21 cellular contexts compared by ENCODE assay signal in the genomic region with DNA sequence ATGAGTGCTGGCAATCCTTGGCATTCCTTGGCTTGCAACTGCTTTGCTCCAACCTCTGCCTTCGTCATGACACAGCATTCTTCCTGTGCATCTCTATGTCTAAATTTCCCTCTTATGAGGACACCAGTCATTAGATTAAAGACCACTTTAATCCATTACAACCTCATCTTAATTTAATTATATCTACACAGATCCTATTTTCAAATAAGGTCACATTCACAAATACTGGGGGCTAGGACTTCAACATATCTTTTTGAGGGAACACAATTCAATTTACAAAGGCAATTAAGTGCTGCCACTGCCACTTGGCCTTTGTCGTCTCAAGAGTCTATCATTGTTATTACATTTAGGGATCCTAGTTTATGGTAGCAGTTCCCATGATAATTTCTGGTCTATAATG.
DNase-seq lines count a peak whose midpoint lies in the region; ATAC-seq, FAIRE-seq and TF ChIP-seq lines count a peak whose summit lies in the region.
"Had no signal": no experiment of that assay in that cellular context is flagged by ENCODE, and none has a peak within 500 bp of the region (broad histone marks: within the 10 kb centered on the region; RNA-seq: fewer than 3 reads in every experiment).

No MANE protein-coding gene starts in this region.

- no peaks in the 10 kb centered on the region for H3F3A ChIP-seq in smooth muscle cell (ENCODE audit: low read depth)

- H3K4me3 ChIP-seq in smooth muscle cell = no peak overlapping the region
- H3K4me3 ChIP-seq: body of pancreas, esophagus muscularis mucosa, gastrocnemius medialis, thoracic aorta had no signal

- H3K27ac ChIP-seq in smooth muscle cell (ENCODE audit: low read depth) = no peak overlapping the region
- H3K27ac ChIP-seq: 22Rv1, body of pancreas, esophagus muscularis mucosa, gastrocnemius medialis, thoracic aorta had no signal

- H4K20me1 ChIP-seq in smooth muscle cell (ENCODE audit: low read depth) = no peaks in the 10 kb centered on the region

- no peaks in the 10 kb centered on the region for H3K36me3 ChIP-seq in smooth muscle cell (ENCODE audit: low read depth)
- H3K36me3 ChIP-seq: esophagus muscularis mucosa, gastrocnemius medialis, thoracic aorta had no signal

- intact Hi-C loops in activated B cell treated with CpG ODN at 0.5 μM for 24 hours (cut with micrococcal nuclease) = loop anchor here (5.0 to 10.0 kb wide), 5 partner anchors 613 to 1609 kb away; partner anchors contain the start of genes CASK and DDX3X

- DNase-seq in T-helper 1 cell = no peak
- DNase-seq in GM19239 (ENCODE audit: insufficient read length, low spot score) = no peak
- DNase-seq in activated B cell treated with CpG ODN at 0.5 μM for 24 hours = no peak
- no peak for DNase-seq in naive thymus-derived CD8-positive, alpha-beta T cell
- no peak for DNase-seq in smooth muscle cell (lab: John Stamatoyannopoulos, UW; ENCODE audit: unreplicated experiment)
- DNase-seq in NOMO-1 treated with dmso at 0.1 percent for 144 hours (lab: John Stamatoyannopoulos, UW; ENCODE audit: unreplicated experiment) = no peak
- DNase-seq: body of pancreas; effector CD8-positive, alpha-beta T cell; gastrocnemius medialis; hippocampal formation; islet precursor cell; NCI-H1436 treated with DMSO at 0.1 percent for 48 hours; NCI-H526 treated with DMSO at 0.1 percent for 48 hours; OCI-M1; SHP77 treated with DMSO at 0.1 percent for 48 hours; stimulated activated CD4-positive, alpha-beta T cell treated with anti-CD3 and anti-CD28 coated beads, Interleukin-1b, Interleukin-23, amount 100 ng/mL, for 48 hours had no signal

- ATAC-seq in activated B cell treated with CpG ODN at 0.5 μM for 24 hours (ENCODE audit: low read depth) (no peak), HG02885 (IDR thresholded peaks at IDR 0.05; ENCODE audit: poor library complexity, unreplicated experiment) (no peak)
- no peak for ATAC-seq in naive thymus-derived CD8-positive, alpha-beta T cell
- ATAC-seq: body of pancreas, gastrocnemius medialis had no signal

- CTCF ChIA-PET in activated B cell treated with CpG ODN at 0.5 μM for 24 hours (lab: Charles Lee) = no interaction called here

- no peak overlapping the region for H3K4me2 ChIP-seq in smooth muscle cell

- H3K27me3 Mint-ChIP-seq in T-helper 1 cell treated with Interleukin-12 subunit alpha and Interleukin-12 subunit beta and Interleukin-4 antibody, amounts not matched to agents 30 μg/mL and 1 μg/mL, for 36 hours (ENCODE audit: low read depth) = no peaks in the 10 kb centered on the region
- no peaks in the 10 kb centered on the region for H3K27me3 Mint-ChIP-seq in activated B cell treated with CpG ODN at 0.5 μM for 24 hours
- no peaks in the 10 kb centered on the region for H3K27me3 Mint-ChIP-seq in naive thymus-derived CD8-positive, alpha-beta T cell

- H3K4me1 ChIP-seq in smooth muscle cell (ENCODE audit: low read depth) = no peaks in the 10 kb centered on the region
- H3K4me1 ChIP-seq: body of pancreas, esophagus muscularis mucosa, gastrocnemius medialis had no signal

- H3K79me2 ChIP-seq in smooth muscle cell (ENCODE audit: low read depth) = no peaks in the 10 kb centered on the region

- H3K4me1 Mint-ChIP-seq in T-helper 1 cell treated with Interleukin-12 subunit alpha and Interleukin-12 subunit beta and Interleukin-4 antibody, amounts not matched to agents 30 μg/mL and 1 μg/mL, for 36 hours (ENCODE audit: low read depth) = peaks cover 61% of the 10 kb centered on the region
- peaks cover 70% of the 10 kb centered on the region for H3K4me1 Mint-ChIP-seq in activated B cell treated with CpG ODN at 0.5 μM for 24 hours
- peaks cover 24 to 78% (median 68%) of the 10 kb centered on the region in 4 donors for H3K4me1 Mint-ChIP-seq in naive thymus-derived CD8-positive, alpha-beta T cell

- no peak overlapping the region for H3K9ac ChIP-seq in smooth muscle cell (ENCODE audit: low read depth)

- no peaks in the 10 kb centered on the region for H3K9me3 Mint-ChIP-seq in T-helper 1 cell treated with Interleukin-12 subunit alpha and Interleukin-12 subunit beta and Interleukin-4 antibody, amounts not matched to agents 30 μg/mL and 1 μg/mL, for 36 hours
- H3K9me3 Mint-ChIP-seq in activated B cell treated with CpG ODN at 0.5 μM for 24 hours = peaks cover 3% of the 10 kb centered on the region
- peaks cover 0 to 20% (median 7%) of the 10 kb centered on the region in 9 donors for H3K9me3 Mint-ChIP-seq in naive thymus-derived CD8-positive, alpha-beta T cell

- H2AFZ ChIP-seq in smooth muscle cell (ENCODE audit: low read depth) = no peak overlapping the region

- H3K4me3 Mint-ChIP-seq in T-helper 1 cell treated with Interleukin-12 subunit alpha and Interleukin-12 subunit beta and Interleukin-4 antibody, amounts not matched to agents 30 μg/mL and 1 μg/mL, for 36 hours = no peak overlapping the region
- no peak overlapping the region for H3K4me3 Mint-ChIP-seq in activated B cell treated with CpG ODN at 0.5 μM for 24 hours
- H3K4me3 Mint-ChIP-seq in naive thymus-derived CD8-positive, alpha-beta T cell = peak overlapping the region in 4 of 10 donors; percentile 29 to 71 (median 38)

- POLR2A ChIA-PET in activated B cell treated with CpG ODN at 0.5 μM for 24 hours (lab: Charles Lee) = no interaction called here
- POLR2A ChIA-PET in naive thymus-derived CD8-positive, alpha-beta T cell (lab: Charles Lee) = no interaction called here

- peak overlapping the region; percentile 49 for H3K27ac Mint-ChIP-seq in T-helper 1 cell treated with Interleukin-12 subunit alpha and Interleukin-12 subunit beta and Interleukin-4 antibody, amounts not matched to agents 30 μg/mL and 1 μg/mL, for 36 hours
- peak overlapping the region; percentile 93 for H3K27ac Mint-ChIP-seq in activated B cell treated with CpG ODN at 0.5 μM for 24 hours
- H3K27ac Mint-ChIP-seq in naive thymus-derived CD8-positive, alpha-beta T cell = peak overlapping the region; percentile 85 to 98 (median 94)

- WGBS in smooth muscle cell (ENCODE audit: low lambda C conversion rate) = 91% methylated on average over 2 of the region's 2 CpGs

- H3K9me3 ChIP-seq in smooth muscle cell (replicated peaks; ENCODE audit: low read depth) = no peaks in the 10 kb centered on the region
- H3K9me3 ChIP-seq: body of pancreas, gastrocnemius medialis, thoracic aorta had no signal

- peaks cover 13% of the 10 kb centered on the region for H3K36me3 Mint-ChIP-seq in T-helper 1 cell treated with Interleukin-12 subunit alpha and Interleukin-12 subunit beta and Interleukin-4 antibody, amounts not matched to agents 30 μg/mL and 1 μg/mL, for 36 hours (ENCODE audit: low read depth)
- H3K36me3 Mint-ChIP-seq in activated B cell treated with CpG ODN at 0.5 μM for 24 hours (ENCODE audit: low read depth) = peaks cover 11% of the 10 kb centered on the region
- peaks cover 2 to 11% (median 4%) of the 10 kb centered on the region in 3 donors for H3K36me3 Mint-ChIP-seq in naive thymus-derived CD8-positive, alpha-beta T cell

- FAIRE-seq in GM19239 (lab: Jason Lieb, UNC) = peak; percentile 28

- H3K27me3 ChIP-seq in smooth muscle cell (ENCODE audit: low read depth) = no peaks in the 10 kb centered on the region
- H3K27me3 ChIP-seq: body of pancreas, esophagus muscularis mucosa, gastrocnemius medialis had no signal

- TF ChIP-seq CTCF in activated B cell treated with CpG ODN at 0.5 μM for 24 hours (IDR thresholded peaks at IDR 0.05) (no peak), smooth muscle cell (IDR thresholded peaks at IDR 0.05; ENCODE audit: borderline replicate concordance, insufficient read depth, poor library complexity, severe bottlenecking) (no peak)
